14 cellular contexts compared by ENCODE assay signal in the genomic region with DNA sequence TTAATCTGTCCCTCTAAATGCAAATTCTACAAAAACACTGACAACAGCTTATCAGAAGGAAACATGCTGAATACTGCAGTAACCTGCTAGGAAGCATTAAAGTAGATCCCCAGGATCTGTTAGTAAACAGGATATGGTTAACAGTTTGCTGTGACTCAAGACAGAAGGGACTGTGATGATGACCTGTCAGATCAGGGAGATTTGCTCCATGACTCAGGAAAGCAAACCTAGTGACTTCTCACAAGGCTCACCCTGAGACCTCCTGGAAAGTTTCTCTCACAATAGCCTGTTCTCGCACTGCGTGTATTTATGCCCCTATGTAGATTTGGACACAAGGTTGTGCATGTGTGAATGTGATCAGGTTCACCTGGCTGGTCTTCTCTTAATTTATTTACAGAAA. TPM values are rescaled to one million over a fixed set of nuclear protein-coding genes. Genes with fewer than 3 reads are reported as not detected.
DNase-seq lines count a peak whose midpoint lies in the region; ATAC-seq and TF ChIP-seq lines count a peak whose summit lies in the region.
"Not testable (repeated sequence)": the region's sequence is repeated elsewhere in the genome, so short reads cannot be mapped to it uniquely, and the experiment has no call there.
"Had no signal": no experiment of that assay in that cellular context is flagged by ENCODE, and none has a peak within 500 bp of the region (broad histone marks: within the 10 kb centered on the region; RNA-seq: fewer than 3 reads in every experiment).

No MANE protein-coding gene starts in this region.

- ATAC-seq in PC-3: peak; percentile 96
- ATAC-seq in activated CD8-positive, alpha-beta T cell treated with anti-CD3 and anti-CD28 coated beads for 36 hours: peak; percentile 80
- peak; percentile 89 to 93 for ATAC-seq in activated T-cell treated with anti-CD3 and anti-CD28 coated beads, Interleukin-2, amount 50 U/mL, for 72 hours (replicated peaks in 1 of 2)
- ATAC-seq in activated naive CD8-positive, alpha-beta T cell treated with anti-CD3 and anti-CD28 coated beads, Interleukin-2, amount 50 U/mL, for 24 hours: peak; percentile 88
- ATAC-seq in foreskin keratinocyte: peak; percentile 57
- ATAC-seq in stimulated activated effector memory CD8-positive, alpha-beta T cell treated with anti-CD3 and anti-CD28 coated beads, Interleukin-12 subunit alpha, Interleukin-12 subunit beta, amount 100 ng/mL, for 72 hours: peak; percentile 95

- H3K9me2 ChIP-seq in PC-3 (replicated peaks; ENCODE audit: low read length): not testable (repeated sequence)

- H3K4me1 ChIP-seq in PC-3 (ENCODE audit: insufficient read depth, low read length); foreskin keratinocyte: not testable (repeated sequence)

- H3K36me3 Mint-ChIP-seq in activated CD8-positive, alpha-beta T cell treated with anti-CD3 and anti-CD28 coated beads for 36 hours (ENCODE audit: low read depth); activated T-cell treated with anti-CD3 and anti-CD28 coated beads, Interleukin-2, amount 50 U/mL, for 72 hours (ENCODE audit: insufficient read depth in 2 of 2); activated naive CD8-positive, alpha-beta T cell treated with anti-CD3 and anti-CD28 coated beads, Interleukin-2, amount 50 U/mL, for 24 hours (ENCODE audit: low read depth); stimulated activated effector memory CD8-positive, alpha-beta T cell treated with anti-CD3 and anti-CD28 coated beads, Interleukin-12 subunit alpha, Interleukin-12 subunit beta, amount 100 ng/mL, for 72 hours: not testable (repeated sequence)

- POLR2A ChIA-PET in PC-3 (lab: Charles Lee; ENCODE audit: unreplicated experiment); activated CD8-positive, alpha-beta T cell treated with anti-CD3 and anti-CD28 coated beads for 36 hours (lab: Charles Lee): not testable (repeated sequence)

- H3K36me3 ChIP-seq in PC-3 (ENCODE audit: low read depth, low read length): not testable (repeated sequence)

- H3K9me3 ChIP-seq in PC-3 (ENCODE audit: low read length): not testable (repeated sequence)

- not testable (repeated sequence) for H3K27me3 ChIP-seq in PC-3 (ENCODE audit: low read length); foreskin keratinocyte

- H3K79me2 ChIP-seq in PC-3 (ENCODE audit: low read length): not testable (repeated sequence)

- not testable (repeated sequence) for H3K4me3 ChIP-seq in PC-3 (ENCODE audit: low read length)

- intact Hi-C loops in PC-3 (cut with micrococcal nuclease); activated CD8-positive, alpha-beta T cell treated with anti-CD3 and anti-CD28 coated beads for 36 hours (cut with micrococcal nuclease): not testable (repeated sequence)

- not testable (repeated sequence) for H3K27ac Mint-ChIP-seq in activated CD8-positive, alpha-beta T cell treated with anti-CD3 and anti-CD28 coated beads for 36 hours; activated T-cell treated with anti-CD3 and anti-CD28 coated beads, Interleukin-2, amount 50 U/mL, for 72 hours; activated naive CD8-positive, alpha-beta T cell treated with anti-CD3 and anti-CD28 coated beads, Interleukin-2, amount 50 U/mL, for 24 hours; stimulated activated effector memory CD8-positive, alpha-beta T cell treated with anti-CD3 and anti-CD28 coated beads, Interleukin-12 subunit alpha, Interleukin-12 subunit beta, amount 100 ng/mL, for 72 hours

- not testable (repeated sequence) for DNase-seq in PC-3; activated CD8-positive, alpha-beta T cell treated with anti-CD3 and anti-CD28 coated beads for 36 hours; activated T-cell treated with anti-CD3 and anti-CD28 coated beads, Interleukin-2, amount 50 U/mL, for 72 hours; activated naive CD8-positive, alpha-beta T cell treated with anti-CD3 and anti-CD28 coated beads, Interleukin-2, amount 50 U/mL, for 24 hours; foreskin keratinocyte; stimulated activated effector memory CD8-positive, alpha-beta T cell treated with anti-CD3 and anti-CD28 coated beads, Interleukin-12 subunit alpha, Interleukin-12 subunit beta, amount 100 ng/mL, for 72 hours (ENCODE audit: low spot score in 2 of 2)

- H3K9ac ChIP-seq in PC-3 (ENCODE audit: low read length): not testable (repeated sequence)

- not testable (repeated sequence) for H3K4me3 Mint-ChIP-seq in activated CD8-positive, alpha-beta T cell treated with anti-CD3 and anti-CD28 coated beads for 36 hours; activated T-cell treated with anti-CD3 and anti-CD28 coated beads, Interleukin-2, amount 50 U/mL, for 72 hours; activated naive CD8-positive, alpha-beta T cell treated with anti-CD3 and anti-CD28 coated beads, Interleukin-2, amount 50 U/mL, for 24 hours; stimulated activated effector memory CD8-positive, alpha-beta T cell treated with anti-CD3 and anti-CD28 coated beads, Interleukin-12 subunit alpha, Interleukin-12 subunit beta, amount 100 ng/mL, for 72 hours

- not testable (repeated sequence) for H3K4me2 ChIP-seq in PC-3 (ENCODE audit: low read length)

- not testable (repeated sequence) for H4K20me1 ChIP-seq in PC-3 (ENCODE audit: low read length)

- not testable (repeated sequence) for TF ChIP-seq CTCF in PC-3 (conservative IDR thresholded peaks at IDR 0.05; ENCODE audit: low read depth, low read length); activated CD8-positive, alpha-beta T cell treated with anti-CD3 and anti-CD28 coated beads for 36 hours (IDR thresholded peaks at IDR 0.05); foreskin keratinocyte (conservative IDR thresholded peaks at IDR 0.05)

- not testable (repeated sequence) for H3F3A ChIP-seq in PC-3 (ENCODE audit: low read length, unreplicated experiment)

- BruUV-seq in PC-3 (replicated peaks; lab: Mats Ljungman, UMichigan): not testable (repeated sequence)

- H3K27ac ChIP-seq in PC-3 (ENCODE audit: low read length); foreskin keratinocyte: not testable (repeated sequence)

- not testable (repeated sequence) for H3K27me3 Mint-ChIP-seq in activated CD8-positive, alpha-beta T cell treated with anti-CD3 and anti-CD28 coated beads for 36 hours; activated T-cell treated with anti-CD3 and anti-CD28 coated beads, Interleukin-2, amount 50 U/mL, for 72 hours (ENCODE audit: low read depth); activated naive CD8-positive, alpha-beta T cell treated with anti-CD3 and anti-CD28 coated beads, Interleukin-2, amount 50 U/mL, for 24 hours

- CTCF ChIA-PET in PC-3 (lab: Charles Lee); activated CD8-positive, alpha-beta T cell treated with anti-CD3 and anti-CD28 coated beads for 36 hours (lab: Charles Lee): not testable (repeated sequence)

- not testable (repeated sequence) for H3K4me1 Mint-ChIP-seq in activated CD8-positive, alpha-beta T cell treated with anti-CD3 and anti-CD28 coated beads for 36 hours (ENCODE audit: low read depth); activated T-cell treated with anti-CD3 and anti-CD28 coated beads, Interleukin-2, amount 50 U/mL, for 72 hours (ENCODE audit: low read depth); activated naive CD8-positive, alpha-beta T cell treated with anti-CD3 and anti-CD28 coated beads, Interleukin-2, amount 50 U/mL, for 24 hours; stimulated activated effector memory CD8-positive, alpha-beta T cell treated with anti-CD3 and anti-CD28 coated beads, Interleukin-12 subunit alpha, Interleukin-12 subunit beta, amount 100 ng/mL, for 72 hours

- H2AFZ ChIP-seq in PC-3 (ENCODE audit: low read length): not testable (repeated sequence)

- H3K9me3 Mint-ChIP-seq in activated CD8-positive, alpha-beta T cell treated with anti-CD3 and anti-CD28 coated beads for 36 hours; activated T-cell treated with anti-CD3 and anti-CD28 coated beads, Interleukin-2, amount 50 U/mL, for 72 hours; activated naive CD8-positive, alpha-beta T cell treated with anti-CD3 and anti-CD28 coated beads, Interleukin-2, amount 50 U/mL, for 24 hours; stimulated activated effector memory CD8-positive, alpha-beta T cell treated with anti-CD3 and anti-CD28 coated beads, Interleukin-12 subunit alpha, Interleukin-12 subunit beta, amount 100 ng/mL, for 72 hours: not testable (repeated sequence)

RNA-seq across cellular contexts. Expression of a gene that starts 8.5 kb away (rescaled TPM):
- 0.07 TPM in 1 of 2 replicates, not detected in the other for total RNA-seq in PC-3 (2014; rRNA removed)
- total RNA-seq in activated CD8-positive, alpha-beta T cell treated with anti-CD3 and anti-CD28 coated beads for 36 hours: not detected
- total RNA-seq in activated T-cell treated with anti-CD3 and anti-CD28 coated beads, Interleukin-2, amount 50 U/mL, for 72 hours: not detected
- total RNA-seq in foreskin keratinocyte: not detected in 2 replicates
- polyA plus RNA-seq in foreskin keratinocyte: not detected in 2 replicates
- total RNA-seq: CD4-positive, alpha-beta T cell; CD8-positive, alpha-beta memory T cell; GM12878; GM23248; H1; H9 had no signal
- polyA plus RNA-seq: A549; CD14-positive monocyte; CD8-positive, alpha-beta memory T cell; GM12878; GM23248; H1 had no signal
